ENCODE assay signal across 8 cellular contexts in genomic region chr6:31888281-31889258, GRCh38. TPM values are rescaled to one million over a fixed set of nuclear protein-coding genes. Genes with fewer than 3 reads are reported as not detected.
DNase-seq lines count a peak whose midpoint lies in the region; ATAC-seq, FAIRE-seq and TF ChIP-seq lines count a peak whose summit lies in the region.

No MANE protein-coding gene starts in this region.

- H3K9me3 ChIP-seq in Karpas-422 (ENCODE audit: low read length): no peaks in the 10 kb centered on the region
- no peaks in the 10 kb centered on the region for H3K9me3 ChIP-seq in heart right ventricle

- H3K36me3 ChIP-seq in BJ (ENCODE audit: control insufficient read depth, insufficient read depth, low read length) (peaks cover 36% of the 10 kb centered on the region), Karpas-422 (ENCODE audit: insufficient read depth, low read length) (peaks cover 30% of the 10 kb centered on the region; the same call in 1 of the 2 replicates), heart right ventricle (peaks cover 0 to 99% (median 71%) of the 10 kb centered on the region in 9 donors)

- no peak overlapping the region for H2AFZ ChIP-seq in Karpas-422 (ENCODE audit: low read length)

- CTCF ChIA-PET in BJ (lab: Yijun Ruan, JAX): interaction anchor here (0.6 to 3.4 kb wide), 14 partner anchors 10 to 341 kb away, joined by 3 to 24 read pairs (median 6); partner anchors contain the start of genes CFB, EHMT2, LY6G5C and NFKBIL1

- H3K79me2 ChIP-seq in Karpas-422 (ENCODE audit: low read length): no peaks in the 10 kb centered on the region

- no peak overlapping the region for H3K27ac ChIP-seq in Karpas-422 (ENCODE audit: low read length)
- H3K27ac ChIP-seq in heart right ventricle: no peak overlapping the region

- no peaks in the 10 kb centered on the region for H3K9me2 ChIP-seq in Karpas-422 (replicated peaks; ENCODE audit: insufficient read depth, low read length)

- no peak overlapping the region for H3K9ac ChIP-seq in Karpas-422 (ENCODE audit: low read length)

- H3K4me3 ChIP-seq in BJ (ENCODE audit: low read depth, low read length): no peak overlapping the region
- no peak overlapping the region for H3K4me3 ChIP-seq in Karpas-422 (ENCODE audit: low read length)
- H3K4me3 ChIP-seq in heart right ventricle: no peak overlapping the region

- ATAC-seq in heart right ventricle (peak in 5 of 8 donors; percentile 13 to 43 (median 26)), GM21367 (IDR thresholded peaks at IDR 0.05; ENCODE audit: unreplicated experiment) (no peak)

- no peaks in the 10 kb centered on the region for H4K20me1 ChIP-seq in Karpas-422 (ENCODE audit: insufficient read depth, low read depth, low read length)

- intact Hi-C loops in heart right ventricle (cut with DNase I): no loop called here

- TF ChIP-seq CTCF in BJ (IDR thresholded peaks at IDR 0.05; ENCODE audit: insufficient read depth, low read depth, low read length): peak; percentile 82
- peak; percentile 37 to 77 (median 70) for TF ChIP-seq CTCF in heart right ventricle (IDR thresholded peaks at IDR 0.05)

- no peaks in the 10 kb centered on the region for H3K4me1 ChIP-seq in Karpas-422 (ENCODE audit: low read length)
- H3K4me1 ChIP-seq in heart right ventricle: no peaks in the 10 kb centered on the region

- FAIRE-seq in H54 (lab: Jason Lieb, UNC): no peak

- TF ChIP-seq POLR2A in H54 (IDR thresholded peaks at IDR 0.05; ENCODE audit: low read depth, low read length): no peak

- H3K4me2 ChIP-seq in Karpas-422 (ENCODE audit: low read depth, low read length, poor library complexity, severe bottlenecking): no peak overlapping the region

- POLR2A ChIA-PET in BJ (lab: Charles Lee): no interaction called here

- WGBS in heart right ventricle, 2 donors: 85 to 89% methylated on average over 43 of the region's 43 CpGs

- no peak for DNase-seq in BJ (ENCODE audit: low read depth)
- DNase-seq in Karpas-422: peak; percentile 71
- peak; percentile 31 for DNase-seq in activated T-helper 1 cell treated with Interleukin-2 at 50 U/mL for 16 hours (ENCODE audit: low read depth)
- DNase-seq in heart right ventricle: peak in 1 of 2 donors; percentile 56
- DNase-seq in stimulated activated CD4-positive, alpha-beta T cell treated with anti-CD3 and anti-CD28 coated beads, Interleukin-4, amount 100 ng/mL, for 1 hour: peak; percentile 66
- no peak for DNase-seq in H54 (ENCODE audit: insufficient read length, low spot score)
- no peak for DNase-seq in DMS114 treated with DMSO at 0.1 percent for 48 hours (lab: John Stamatoyannopoulos, UW; ENCODE audit: unreplicated experiment)

- H3K27me3 ChIP-seq in BJ (ENCODE audit: control insufficient read depth, insufficient read depth, low read length): no peaks in the 10 kb centered on the region
- H3K27me3 ChIP-seq in Karpas-422 (ENCODE audit: low read length): no peaks in the 10 kb centered on the region
- H3K27me3 ChIP-seq in heart right ventricle: no peaks in the 10 kb centered on the region

RNA-seq across cellular contexts. Expression of gene EHMT2, which starts 8.9 kb away (rescaled TPM):
- polyA plus RNA-seq in BJ (2011; rRNA removed) (19.3 and 32.8 TPM in 2 replicates), heart right ventricle (10 to 100 TPM; 13.2 to 21.7 TPM)
- 32.3 and 34.6 TPM in 2 replicates for polyA minus RNA-seq in BJ (2011; rRNA and poly(A)+ RNA removed)
- total RNA-seq in Karpas-422 (2014; rRNA removed; shearing (Covaris generic); ENCODE audit: low replicate concordance): 40.0 and 79.0 TPM in 2 replicates
- total RNA-seq in heart right ventricle: 10 to 100 TPM in 9 of 10 donors, 1 to 10 TPM in 1; 6.4 to 18.7 (median 14.2) TPM

RNA-seq across cellular contexts. Expression of gene SLC44A4, which starts 9.8 kb away (rescaled TPM):
- polyA plus RNA-seq in BJ (2011; rRNA removed) (0.07 and 0.12 TPM in 2 replicates), heart right ventricle (under 1 TPM in 1 of 2 donors, not detected in 1; 0.03 TPM)
- polyA minus RNA-seq in BJ (2011; rRNA and poly(A)+ RNA removed): not detected in 2 replicates
- total RNA-seq in Karpas-422 (2014; rRNA removed; shearing (Covaris generic); ENCODE audit: low replicate concordance): not detected in 2 replicates
- total RNA-seq in heart right ventricle: under 1 TPM in 2 of 10 donors, not detected in 8; 0.14 to 0.24 TPM

RNA-seq across cellular contexts. Expression of gene ZBTB12, which starts 13.3 kb away (rescaled TPM):
- 2.0 and 2.6 TPM in 2 replicates for polyA plus RNA-seq in BJ (2011; rRNA removed)
- 3.2 and 3.6 TPM in 2 replicates for polyA minus RNA-seq in BJ (2011; rRNA and poly(A)+ RNA removed)
- total RNA-seq in Karpas-422 (2014; rRNA removed; shearing (Covaris generic); ENCODE audit: low replicate concordance): 13.3 and 26.3 TPM in 2 replicates
- total RNA-seq in heart right ventricle: 1 to 10 TPM; 1.5 to 4.9 (median 2.8) TPM
- polyA plus RNA-seq in heart right ventricle: 1 to 10 TPM; 2.0 TPM

RNA-seq across cellular contexts. Expression of gene NEU1, which starts 25.9 kb away (rescaled TPM):
- 32.1 and 48.1 TPM in 2 replicates for polyA plus RNA-seq in BJ (2011; rRNA removed)
- 15.2 and 25.0 TPM in 2 replicates for polyA minus RNA-seq in BJ (2011; rRNA and poly(A)+ RNA removed)
- 23.7 and 38.7 TPM in 2 replicates for total RNA-seq in Karpas-422 (2014; rRNA removed; shearing (Covaris generic); ENCODE audit: low replicate concordance)
- total RNA-seq in heart right ventricle: 10 to 100 TPM; 18.1 to 32.4 (median 22.3) TPM
- 10 to 100 TPM; 15.7 to 48.0 TPM for polyA plus RNA-seq in heart right ventricle

RNA-seq across cellular contexts. Expression of gene C2, which starts 38.9 kb away (rescaled TPM):
- polyA plus RNA-seq in BJ (2011; rRNA removed) (0.74 and 1.2 TPM in 2 replicates), heart right ventricle (1 to 10 TPM; 1.1 to 1.7 TPM)
- polyA minus RNA-seq in BJ (2011; rRNA and poly(A)+ RNA removed): 0.10 and 0.52 TPM in 2 replicates
- total RNA-seq in Karpas-422 (2014; rRNA removed; shearing (Covaris generic); ENCODE audit: low replicate concordance): not detected in 2 replicates
- 10 to 100 TPM in 2 of 10 donors, 1 to 10 TPM in 8; 2.0 to 63.0 (median 4.2) TPM for total RNA-seq in heart right ventricle

Comparison
In these comparisons a context has a peak if more than half of its experiments do, and no peak if none do; other contexts are left out.
1. DNase-seq: peak in Karpas-422 (single experiment), activated T-helper 1 cell treated with Interleukin-2 at 50 U/mL for 16 hours (single experiment) and stimulated activated CD4-positive, alpha-beta T cell treated with anti-CD3 and anti-CD28 coated beads, Interleukin-4, amount 100 ng/mL, for 1 hour (single experiment); none in BJ (single experiment), H54 (single experiment) and DMS114 treated with DMSO at 0.1 percent for 48 hours (single experiment).